In the genomic region with DNA sequence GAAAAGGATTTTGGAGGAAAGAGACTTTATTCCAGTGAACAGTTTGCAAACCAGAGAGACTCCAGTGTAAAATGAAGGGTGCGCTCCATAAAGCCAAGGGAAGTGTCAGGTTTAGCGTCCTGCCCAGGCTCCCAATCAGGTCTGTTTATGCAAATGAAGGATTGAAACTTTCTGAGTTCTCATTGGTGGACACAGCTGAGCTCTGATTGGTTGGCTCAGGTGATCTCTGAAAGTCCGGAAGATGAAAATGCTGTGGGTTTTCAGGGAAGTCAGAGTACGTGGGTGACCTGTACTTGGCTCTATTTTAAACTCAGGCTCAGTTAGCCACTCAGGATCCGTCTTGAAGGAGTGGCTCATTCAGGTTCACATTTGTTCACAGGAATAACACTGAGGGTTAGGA, we compare ENCODE assay signal across 1 cellular context.
A peak's percentile ranks its signal among the peaks of the same experiment; 100 is the strongest.
TF ChIP-seq lines count a peak whose summit lies in the region.

No MANE protein-coding gene starts in this region.

TF ChIP-seq in K562, 482 proteins besides CTCF, POLR2A, EP300 and RAD21:
- TF ChIP-seq NFYB (IDR thresholded peaks at IDR 0.05; ENCODE audit: extremely low read depth, insufficient read length) (peak; percentile 35), RBM25 (IDR thresholded peaks at IDR 0.05; ENCODE audit: low read depth, low read length, severe bottlenecking) (peak; percentile 15)
- TF ChIP-seq, protein P1, sequence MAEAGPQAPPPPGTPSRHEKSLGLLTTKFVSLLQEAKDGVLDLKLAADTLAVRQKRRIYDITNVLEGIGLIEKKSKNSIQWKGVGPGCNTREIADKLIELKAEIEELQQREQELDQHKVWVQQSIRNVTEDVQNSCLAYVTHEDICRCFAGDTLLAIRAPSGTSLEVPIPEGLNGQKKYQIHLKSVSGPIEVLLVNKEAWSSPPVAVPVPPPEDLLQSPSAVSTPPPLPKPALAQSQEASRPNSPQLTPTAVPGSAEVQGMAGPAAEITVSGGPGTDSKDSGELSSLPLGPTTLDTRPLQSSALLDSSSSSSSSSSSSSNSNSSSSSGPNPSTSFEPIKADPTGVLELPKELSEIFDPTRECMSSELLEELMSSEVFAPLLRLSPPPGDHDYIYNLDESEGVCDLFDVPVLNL (CRISPR knock-in tag; IDR thresholded peaks at IDR 0.05; ENCODE audit: low read depth), result no peak
- TF ChIP-seq, protein P2, sequence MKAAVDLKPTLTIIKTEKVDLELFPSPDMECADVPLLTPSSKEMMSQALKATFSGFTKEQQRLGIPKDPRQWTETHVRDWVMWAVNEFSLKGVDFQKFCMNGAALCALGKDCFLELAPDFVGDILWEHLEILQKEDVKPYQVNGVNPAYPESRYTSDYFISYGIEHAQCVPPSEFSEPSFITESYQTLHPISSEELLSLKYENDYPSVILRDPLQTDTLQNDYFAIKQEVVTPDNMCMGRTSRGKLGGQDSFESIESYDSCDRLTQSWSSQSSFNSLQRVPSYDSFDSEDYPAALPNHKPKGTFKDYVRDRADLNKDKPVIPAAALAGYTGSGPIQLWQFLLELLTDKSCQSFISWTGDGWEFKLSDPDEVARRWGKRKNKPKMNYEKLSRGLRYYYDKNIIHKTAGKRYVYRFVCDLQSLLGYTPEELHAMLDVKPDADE (conservative IDR thresholded peaks at IDR 0.05; ENCODE audit: control insufficient read depth, low read depth, low read length), result no peak
